In genomic region chr7:50364645-50365044, GRCh38 we compare ENCODE assay signal across 18 cellular contexts.
DNase-seq lines count a peak whose midpoint lies in the region; ATAC-seq and TF ChIP-seq lines count a peak whose summit lies in the region.
"Had no signal": no experiment of that assay in that cellular context is flagged by ENCODE, and none has a peak within 500 bp of the region (broad histone marks: within the 10 kb centered on the region; RNA-seq: fewer than 3 reads in every experiment).

No MANE protein-coding gene starts in this region.

- H3K36me3 ChIP-seq in CD4-positive, CD25-positive, alpha-beta regulatory T cell (ENCODE audit: control insufficient read depth, insufficient read depth, low read length), result peaks cover 40% of the 10 kb centered on the region
- peaks cover 27% of the 10 kb centered on the region for H3K36me3 ChIP-seq in CD8-positive, alpha-beta memory T cell (ENCODE audit: insufficient read depth, low read length)
- no peaks in the 10 kb centered on the region for H3K36me3 ChIP-seq in esophagus squamous epithelium
- H3K36me3 ChIP-seq: pancreas, sigmoid colon had no signal

- no peaks in the 10 kb centered on the region for H3K27me3 Mint-ChIP-seq in CD4-positive, CD25-positive, alpha-beta regulatory T cell
- H3K27me3 Mint-ChIP-seq in CD8-positive, alpha-beta memory T cell, result no peaks in the 10 kb centered on the region
- H3K27me3 Mint-ChIP-seq in activated CD4-positive, alpha-beta memory T cell treated with anti-CD3 and anti-CD28 coated beads for 36 hours, result no peaks in the 10 kb centered on the region
- H3K27me3 Mint-ChIP-seq in memory B cell, result no peaks in the 10 kb centered on the region

- no peak for ATAC-seq in CD4-positive, CD25-positive, alpha-beta regulatory T cell (ENCODE audit: low read depth in 2 of 2)
- ATAC-seq in memory B cell (ENCODE audit: low read depth), result no peak
- no peak for ATAC-seq in HG03045 (IDR thresholded peaks at IDR 0.05; ENCODE audit: unreplicated experiment)
- ATAC-seq: body of pancreas, left lung, Panc1, pancreas had no signal

- H3K4me1 Mint-ChIP-seq in CD4-positive, CD25-positive, alpha-beta regulatory T cell, result peaks cover 38 to 100% (median 86%) of the 10 kb centered on the region in 4 donors
- H3K4me1 Mint-ChIP-seq in CD8-positive, alpha-beta memory T cell, result peaks cover 98 to 100% (median 100%) of the 10 kb centered on the region in 3 donors
- H3K4me1 Mint-ChIP-seq in activated CD4-positive, alpha-beta memory T cell treated with anti-CD3 and anti-CD28 coated beads for 36 hours (ENCODE audit: low read depth), result peaks cover 99% of the 10 kb centered on the region
- H3K4me1 Mint-ChIP-seq in memory B cell, result peaks cover 56% of the 10 kb centered on the region

- peaks cover 0 to 3% of the 10 kb centered on the region in 2 experiments for H3K9me3 ChIP-seq in CD4-positive, CD25-positive, alpha-beta regulatory T cell (ENCODE audit: control insufficient read depth in 2 of 2, low read length in 2 of 2)
- no peaks in the 10 kb centered on the region for H3K9me3 ChIP-seq in CD8-positive, alpha-beta memory T cell (ENCODE audit: low read length)
- H3K9me3 ChIP-seq in esophagus squamous epithelium, result no peaks in the 10 kb centered on the region
- H3K9me3 ChIP-seq: body of pancreas, pancreas, testis had no signal

- intact Hi-C loops in activated CD4-positive, alpha-beta memory T cell treated with anti-CD3 and anti-CD28 coated beads for 36 hours (cut with micrococcal nuclease), result loop anchor here (5.0 to 10.0 kb wide), 2 partner anchors 32 to 760 kb away; no protein-coding TSS in a partner anchor
- intact Hi-C loops in esophagus squamous epithelium (cut with DNase I), result no loop called here

- 65 to 88% methylated on average over 1 to 2 of the region's 3 CpGs for WGBS in esophagus squamous epithelium, 2 donors

- DNase-seq in CD4-positive, CD25-positive, alpha-beta regulatory T cell, result no peak
- no peak for DNase-seq in CD8-positive, alpha-beta memory T cell
- DNase-seq in activated CD4-positive, alpha-beta memory T cell treated with anti-CD3 and anti-CD28 coated beads for 36 hours, result no peak
- DNase-seq in memory B cell (ENCODE audit: low spot score in 2 of 2) (no peak), NCI-H1048 (lab: John Stamatoyannopoulos, UW) (no peak), esophagus squamous epithelium (lab: John Stamatoyannopoulos, UW) (no peak)
- DNase-seq: activated effector memory CD4-positive, alpha-beta T cell treated with anti-CD3 and anti-CD28 coated beads, Interleukin-2, amount 50 U/mL, for 16 hours; AML-193; body of pancreas; DMS 273 treated with DMSO at 0.1 percent for 48 hours; left lung; pancreas; sigmoid colon; testis had no signal

- H3K9me3 Mint-ChIP-seq in CD4-positive, CD25-positive, alpha-beta regulatory T cell, result peaks cover 0 to 1% (median 0%) of the 10 kb centered on the region in 7 donors
- H3K9me3 Mint-ChIP-seq in CD8-positive, alpha-beta memory T cell, result no peaks in the 10 kb centered on the region
- peaks cover 2% of the 10 kb centered on the region for H3K9me3 Mint-ChIP-seq in activated CD4-positive, alpha-beta memory T cell treated with anti-CD3 and anti-CD28 coated beads for 36 hours
- peaks cover 5% of the 10 kb centered on the region for H3K9me3 Mint-ChIP-seq in memory B cell

- POLR2A ChIA-PET in CD8-positive, alpha-beta memory T cell (lab: Charles Lee), result interaction anchor here (1.0 to 12.0 kb wide), 8 partner anchors 10 to 59 kb away, joined by 3 to 136 read pairs (median 4); partner anchors contain the start of gene IKZF1
- POLR2A ChIA-PET in activated CD4-positive, alpha-beta memory T cell treated with anti-CD3 and anti-CD28 coated beads for 36 hours (lab: Charles Lee), result interaction anchor here (1.2 to 22.4 kb wide), 4 partner anchors 17 to 155 kb away, joined by 3 to 487 read pairs (median 26); no protein-coding TSS in a partner anchor

- peak overlapping the region; percentile 45 for H3K4me3 ChIP-seq in CD4-positive, CD25-positive, alpha-beta regulatory T cell (ENCODE audit: low read depth, low read length)
- H3K4me3 ChIP-seq in CD8-positive, alpha-beta memory T cell (ENCODE audit: low read length), result no peak overlapping the region
- no peak overlapping the region for H3K4me3 ChIP-seq in esophagus squamous epithelium
- H3K4me3 ChIP-seq: body of pancreas, coronary artery, left lung, pancreas, sigmoid colon, testis had no signal

- H3K4me3 Mint-ChIP-seq in CD4-positive, CD25-positive, alpha-beta regulatory T cell, result peak overlapping the region; percentile 40 to 57 (median 51)
- H3K4me3 Mint-ChIP-seq in CD8-positive, alpha-beta memory T cell, result peak overlapping the region in 5 of 7 donors; percentile 9 to 79 (median 42)
- no peak overlapping the region for H3K4me3 Mint-ChIP-seq in activated CD4-positive, alpha-beta memory T cell treated with anti-CD3 and anti-CD28 coated beads for 36 hours
- no peak overlapping the region for H3K4me3 Mint-ChIP-seq in memory B cell

- no peaks in the 10 kb centered on the region for H3K27me3 ChIP-seq in CD4-positive, CD25-positive, alpha-beta regulatory T cell (ENCODE audit: control insufficient read depth, insufficient read depth, low read length)
- no peaks in the 10 kb centered on the region for H3K27me3 ChIP-seq in CD8-positive, alpha-beta memory T cell (ENCODE audit: insufficient read depth, low read length, poor library complexity, severe bottlenecking)
- no peaks in the 10 kb centered on the region for H3K27me3 ChIP-seq in esophagus squamous epithelium
- H3K27me3 ChIP-seq: body of pancreas, left lung, pancreas, testis had no signal

- H3K27ac ChIP-seq in CD4-positive, CD25-positive, alpha-beta regulatory T cell (ENCODE audit: insufficient read depth, low read length, poor library complexity, severe bottlenecking), result peak overlapping the region; percentile 97
- peak overlapping the region; percentile 77 for H3K27ac ChIP-seq in CD8-positive, alpha-beta memory T cell (ENCODE audit: low read depth, low read length)
- H3K27ac ChIP-seq in esophagus squamous epithelium, result no peak overlapping the region
- H3K27ac ChIP-seq: body of pancreas, coronary artery, HL-60, pancreas, sigmoid colon, testis had no signal

- TF ChIP-seq CTCF in esophagus squamous epithelium (IDR thresholded peaks at IDR 0.05), result no peak

- no peak for TF ChIP-seq POLR2A in esophagus squamous epithelium (IDR thresholded peaks at IDR 0.05)

- CTCF ChIA-PET in CD8-positive, alpha-beta memory T cell (lab: Charles Lee), result interaction anchor here (1.2 to 40.0 kb wide), 6 partner anchors 9 to 222 kb away, joined by 3 to 815 read pairs (median 10); partner anchors contain the start of gene IKZF1
- CTCF ChIA-PET in activated CD4-positive, alpha-beta memory T cell treated with anti-CD3 and anti-CD28 coated beads for 36 hours (lab: Charles Lee), result interaction anchor here (0.7 to 14.5 kb wide), 5 partner anchors 14 to 158 kb away, joined by 3 to 167 read pairs (median 4); no protein-coding TSS in a partner anchor

- H3K4me1 ChIP-seq in CD4-positive, CD25-positive, alpha-beta regulatory T cell (ENCODE audit: control insufficient read depth, insufficient read depth, low read length, poor library complexity, severe bottlenecking), result peaks cover 93% of the 10 kb centered on the region
- peaks cover 98% of the 10 kb centered on the region for H3K4me1 ChIP-seq in CD8-positive, alpha-beta memory T cell (ENCODE audit: insufficient read depth, low read length)
- peaks cover 0 to 12% (median 0%) of the 10 kb centered on the region in 3 donors for H3K4me1 ChIP-seq in esophagus squamous epithelium
- H3K4me1 ChIP-seq: body of pancreas, pancreas, sigmoid colon, testis had no signal

- peaks cover 58% of the 10 kb centered on the region for H3K36me3 Mint-ChIP-seq in CD4-positive, CD25-positive, alpha-beta regulatory T cell
- H3K36me3 Mint-ChIP-seq in CD8-positive, alpha-beta memory T cell, result peaks cover 24 to 81% (median 42%) of the 10 kb centered on the region in 3 donors
- H3K36me3 Mint-ChIP-seq in activated CD4-positive, alpha-beta memory T cell treated with anti-CD3 and anti-CD28 coated beads for 36 hours, result peaks cover 83% of the 10 kb centered on the region
- H3K36me3 Mint-ChIP-seq in memory B cell, result peaks cover 51% of the 10 kb centered on the region

- peak overlapping the region in 2 of 3 donors; percentile 78 to 89 for H3K27ac Mint-ChIP-seq in CD4-positive, CD25-positive, alpha-beta regulatory T cell
- H3K27ac Mint-ChIP-seq in CD8-positive, alpha-beta memory T cell, result peak overlapping the region in 7 of 8 donors; percentile 94 to 100 (median 100)
- peak overlapping the region; percentile 84 for H3K27ac Mint-ChIP-seq in activated CD4-positive, alpha-beta memory T cell treated with anti-CD3 and anti-CD28 coated beads for 36 hours
- peak overlapping the region; percentile 91 for H3K27ac Mint-ChIP-seq in memory B cell

Comparison
In these comparisons a context has a peak if more than half of its experiments do, and no peak if none do; other contexts are left out.
1. H3K27ac ChIP-seq: peak in CD4-positive, CD25-positive, alpha-beta regulatory T cell (single experiment) and CD8-positive, alpha-beta memory T cell (single experiment); none in esophagus squamous epithelium (0 of 4).
2. H3K4me3 Mint-ChIP-seq: peak in CD4-positive, CD25-positive, alpha-beta regulatory T cell (4 of 4) and CD8-positive, alpha-beta memory T cell (5 of 7); none in activated CD4-positive, alpha-beta memory T cell treated with anti-CD3 and anti-CD28 coated beads for 36 hours (single experiment) and memory B cell (single experiment).
3. Peak in every context shown above with its lines, with median percentiles within 50 percentile points of each other: H3K27ac Mint-ChIP-seq.